14 cellular contexts compared by ENCODE assay signal in the genomic region with DNA sequence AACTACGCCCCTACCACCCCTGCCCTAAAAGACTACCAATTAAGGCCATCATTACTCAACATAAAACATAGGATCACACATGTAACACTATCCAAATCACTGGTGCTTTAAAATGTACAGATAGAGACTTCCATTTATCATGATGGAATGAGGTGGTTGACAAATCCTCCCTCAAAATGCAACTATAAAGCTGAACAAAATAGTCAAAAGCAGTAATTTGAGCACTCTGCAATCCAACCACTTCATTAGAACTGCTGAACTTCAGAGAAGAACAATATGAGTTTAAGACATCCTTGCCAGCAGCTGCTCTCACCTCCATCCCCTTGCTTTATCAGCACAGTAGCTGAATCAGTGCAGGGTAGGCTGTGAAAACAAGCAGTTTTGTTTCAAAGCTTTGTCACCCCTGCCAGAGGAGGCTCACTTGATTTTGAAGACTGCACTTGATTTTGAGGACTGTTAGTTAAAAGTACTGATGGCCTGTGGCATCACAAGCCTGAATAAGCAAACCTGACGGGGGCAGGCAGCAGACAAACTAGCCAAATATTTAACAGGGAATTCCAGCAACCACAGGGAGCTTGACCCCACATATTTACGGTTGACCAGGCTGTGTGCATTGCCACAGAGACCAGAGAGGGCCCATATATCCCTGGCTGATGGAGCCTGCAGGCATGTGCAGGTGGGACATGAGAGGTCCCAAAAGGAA.
A peak's percentile ranks its signal among the peaks of the same experiment; 100 is the strongest.
DNase-seq lines count a peak whose midpoint lies in the region; ATAC-seq, FAIRE-seq and TF ChIP-seq lines count a peak whose summit lies in the region.
"Had no signal": no experiment of that assay in that cellular context is flagged by ENCODE, and none has a peak within 500 bp of the region (broad histone marks: within the 10 kb centered on the region; RNA-seq: fewer than 3 reads in every experiment).

No MANE protein-coding gene starts in this region.

- ATAC-seq in upper lobe of left lung (ENCODE audit: low FRiP score in 2 of 2) = no peak
- ATAC-seq: activated CD8-positive, alpha-beta memory T cell treated with anti-CD3 and anti-CD28 coated beads, Interleukin-2, amount 10 ng/mL, durations not matched to agents 7 days and 5 days; heart right ventricle had no signal

- H3K4me3 ChIP-seq in SJCRH30 (no peak overlapping the region), upper lobe of left lung (no peak overlapping the region)
- H3K4me3 ChIP-seq: heart right ventricle, testis had no signal

- DNase-seq in H54 (ENCODE audit: insufficient read length, low spot score) (peak; percentile 24), SJCRH30 (peak; percentile 19 to 20), hepatic stellate cell (ENCODE audit: low spot score) (peak; percentile 56), smooth muscle cell of the brain vasculature (ENCODE audit: low read depth, low spot score) (peak; percentile 26), NOMO-1 treated with dmso at 0.1 percent for 144 hours (lab: John Stamatoyannopoulos, UW; ENCODE audit: unreplicated experiment) (no peak), DMS 273 (lab: John Stamatoyannopoulos, UW; ENCODE audit: unreplicated experiment) (no peak), upper lobe of left lung (no peak)
- DNase-seq: activated CD8-positive, alpha-beta memory T cell treated with anti-CD3 and anti-CD28 coated beads, Interleukin-2, amount 10 ng/mL, durations not matched to agents 7 days and 5 days; activated naive CD8-positive, alpha-beta T cell treated with anti-CD3 and anti-CD28 coated beads for 36 hours; heart right ventricle; NCI-H1105 treated with DMSO at 0.1 percent for 48 hours; NCI-H774; SIG-M5; testis had no signal

- no peak for TF ChIP-seq EP300 in upper lobe of left lung (IDR thresholded peaks at IDR 0.05)

- WGBS in upper lobe of left lung, 2 donors = 86 to 93% methylated on average over 3 of the region's 3 CpGs

- TF ChIP-seq POLR2A in H54 (IDR thresholded peaks at IDR 0.05; ENCODE audit: low read depth, low read length) (no peak), upper lobe of left lung (IDR thresholded peaks at IDR 0.05) (no peak)

- H3K27me3 ChIP-seq in SJCRH30 = no peaks in the 10 kb centered on the region
- no peaks in the 10 kb centered on the region for H3K27me3 ChIP-seq in upper lobe of left lung
- H3K27me3 ChIP-seq: heart right ventricle, testis had no signal

- H3K36me3 ChIP-seq in SJCRH30 = peaks cover 3% of the 10 kb centered on the region; the same call in 1 of the 2 replicates
- peaks cover 0 to 9% (median 0%) of the 10 kb centered on the region in 4 donors for H3K36me3 ChIP-seq in upper lobe of left lung

- FAIRE-seq in H54 (lab: Jason Lieb, UNC) = no peak

- H3K9me3 ChIP-seq in SJCRH30 (replicated peaks) (no peaks in the 10 kb centered on the region), upper lobe of left lung (no peaks in the 10 kb centered on the region)
- H3K9me3 ChIP-seq: testis had no signal

- H3K27ac ChIP-seq in SJCRH30 (no peak overlapping the region), upper lobe of left lung (no peak overlapping the region)
- H3K27ac ChIP-seq: heart right ventricle, testis had no signal

- no peak for TF ChIP-seq CTCF in upper lobe of left lung (IDR thresholded peaks at IDR 0.05)

- peaks cover 8% of the 10 kb centered on the region for H3K4me1 ChIP-seq in SJCRH30
- no peaks in the 10 kb centered on the region for H3K4me1 ChIP-seq in upper lobe of left lung
- H3K4me1 ChIP-seq: heart right ventricle, testis had no signal

Comparison
In these comparisons a context has a peak if more than half of its experiments do, and no peak if none do; other contexts are left out.
1. DNase-seq: peak in H54 (single experiment), SJCRH30 (2 of 2), hepatic stellate cell (single experiment) and smooth muscle cell of the brain vasculature (single experiment); none in NOMO-1 treated with dmso at 0.1 percent for 144 hours (single experiment), DMS 273 (single experiment) and upper lobe of left lung (0 of 2).